Comparison of ENCODE assay signal across 2 cellular contexts in the genomic region with DNA sequence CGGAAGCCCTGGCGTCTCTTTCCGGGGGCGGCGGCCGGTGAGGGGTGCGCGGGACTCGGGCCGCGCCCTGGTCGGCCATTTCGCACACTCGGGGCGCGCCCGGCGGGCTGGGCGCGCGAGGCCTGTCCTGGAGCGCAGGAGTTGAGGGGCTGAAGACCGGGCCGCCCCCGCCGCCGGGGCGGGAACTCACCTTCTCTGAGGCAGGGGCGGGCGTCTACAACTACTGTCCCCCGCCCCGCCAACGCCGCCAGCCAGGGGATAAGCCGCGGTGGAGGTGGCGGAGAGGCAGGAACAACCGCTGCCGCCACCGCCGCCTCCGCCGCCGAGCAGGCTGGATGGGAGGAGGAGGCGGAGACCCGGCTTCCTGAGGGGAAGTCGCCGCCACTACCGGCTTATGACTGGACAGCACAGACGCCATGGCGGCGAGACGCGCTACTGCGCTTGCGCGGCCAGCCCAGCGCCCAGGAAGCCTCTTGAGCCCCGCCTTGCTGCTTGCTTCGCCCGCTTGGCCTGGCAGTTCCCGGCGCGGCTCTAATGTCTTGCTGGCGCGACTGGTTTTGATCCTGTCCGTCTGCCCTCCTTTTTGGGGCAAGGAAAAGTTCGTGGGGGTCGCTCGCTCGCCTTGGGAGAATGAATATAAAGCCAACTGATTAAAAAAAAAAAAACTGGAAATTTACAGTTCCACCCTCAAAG.
TF ChIP-seq lines count a peak whose summit lies in the region.

A gene (minus strand): TSS at position 348 of the 693 bp plus-strand sequence. CDS start 27,220 bp downstream, outside the sequence.

TF ChIP-seq in HCT116, 20 proteins besides CTCF, POLR2A, EP300 and RAD21 (continued from another document):
- TF ChIP-seq, protein P1, sequence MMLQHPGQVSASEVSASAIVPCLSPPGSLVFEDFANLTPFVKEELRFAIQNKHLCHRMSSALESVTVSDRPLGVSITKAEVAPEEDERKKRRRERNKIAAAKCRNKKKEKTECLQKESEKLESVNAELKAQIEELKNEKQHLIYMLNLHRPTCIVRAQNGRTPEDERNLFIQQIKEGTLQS (IDR thresholded peaks at IDR 0.05) = no peak
- TF ChIP-seq ZFX (IDR thresholded peaks at IDR 0.05) = peak; percentile 93
- peak; percentile 70 for TF ChIP-seq SIN3A (IDR thresholded peaks at IDR 0.05; ENCODE audit: low read depth)
- TF ChIP-seq JUND (IDR thresholded peaks at IDR 0.05) = no peak

TF ChIP-seq in neural cell, 6 proteins besides CTCF, POLR2A, EP300 and RAD21 (continued from another document):
- TF ChIP-seq, protein P2, sequence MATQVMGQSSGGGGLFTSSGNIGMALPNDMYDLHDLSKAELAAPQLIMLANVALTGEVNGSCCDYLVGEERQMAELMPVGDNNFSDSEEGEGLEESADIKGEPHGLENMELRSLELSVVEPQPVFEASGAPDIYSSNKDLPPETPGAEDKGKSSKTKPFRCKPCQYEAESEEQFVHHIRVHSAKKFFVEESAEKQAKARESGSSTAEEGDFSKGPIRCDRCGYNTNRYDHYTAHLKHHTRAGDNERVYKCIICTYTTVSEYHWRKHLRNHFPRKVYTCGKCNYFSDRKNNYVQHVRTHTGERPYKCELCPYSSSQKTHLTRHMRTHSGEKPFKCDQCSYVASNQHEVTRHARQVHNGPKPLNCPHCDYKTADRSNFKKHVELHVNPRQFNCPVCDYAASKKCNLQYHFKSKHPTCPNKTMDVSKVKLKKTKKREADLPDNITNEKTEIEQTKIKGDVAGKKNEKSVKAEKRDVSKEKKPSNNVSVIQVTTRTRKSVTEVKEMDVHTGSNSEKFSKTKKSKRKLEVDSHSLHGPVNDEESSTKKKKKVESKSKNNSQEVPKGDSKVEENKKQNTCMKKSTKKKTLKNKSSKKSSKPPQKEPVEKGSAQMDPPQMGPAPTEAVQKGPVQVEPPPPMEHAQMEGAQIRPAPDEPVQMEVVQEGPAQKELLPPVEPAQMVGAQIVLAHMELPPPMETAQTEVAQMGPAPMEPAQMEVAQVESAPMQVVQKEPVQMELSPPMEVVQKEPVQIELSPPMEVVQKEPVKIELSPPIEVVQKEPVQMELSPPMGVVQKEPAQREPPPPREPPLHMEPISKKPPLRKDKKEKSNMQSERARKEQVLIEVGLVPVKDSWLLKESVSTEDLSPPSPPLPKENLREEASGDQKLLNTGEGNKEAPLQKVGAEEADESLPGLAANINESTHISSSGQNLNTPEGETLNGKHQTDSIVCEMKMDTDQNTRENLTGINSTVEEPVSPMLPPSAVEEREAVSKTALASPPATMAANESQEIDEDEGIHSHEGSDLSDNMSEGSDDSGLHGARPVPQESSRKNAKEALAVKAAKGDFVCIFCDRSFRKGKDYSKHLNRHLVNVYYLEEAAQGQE (IDR thresholded peaks at IDR 0.05; ENCODE audit: borderline replicate concordance) = peak; percentile 54
- no peak for TF ChIP-seq SMC3 (conservative IDR thresholded peaks at IDR 0.05; ENCODE audit: poor library complexity)
